Comparison of ENCODE assay signal across 9 cellular contexts in genomic region chr2:73987948-73988700, GRCh38. TPM values are rescaled to one million over a fixed set of nuclear protein-coding genes. Genes with fewer than 3 reads are reported as not detected.
DNase-seq lines count a peak whose midpoint lies in the region; ATAC-seq and TF ChIP-seq lines count a peak whose summit lies in the region.
"Had no signal": no experiment of that assay in that cellular context is flagged by ENCODE, and none has a peak within 500 bp of the region (broad histone marks: within the 10 kb centered on the region; RNA-seq: fewer than 3 reads in every experiment).

No MANE protein-coding gene starts in this region.

- peaks cover 0 to 4% of the 10 kb centered on the region in 2 experiments for H3K9me3 ChIP-seq in CD4-positive, CD25-positive, alpha-beta regulatory T cell (ENCODE audit: control insufficient read depth in 2 of 2, low read length in 2 of 2)
- H3K9me3 ChIP-seq in MG63 (no peaks in the 10 kb centered on the region), duodenal mucosa (ENCODE audit: control insufficient read depth in 1 of 2, low read length in 2 of 2) (no peaks in the 10 kb centered on the region), uterus (no peaks in the 10 kb centered on the region)

- H3K36me3 Mint-ChIP-seq in CD4-positive, CD25-positive, alpha-beta regulatory T cell, result peaks cover 27% of the 10 kb centered on the region
- H3K36me3 Mint-ChIP-seq in neural crest cell (ENCODE audit: low read depth), result peaks cover 25% of the 10 kb centered on the region

- H3K9me3 Mint-ChIP-seq in CD4-positive, CD25-positive, alpha-beta regulatory T cell, result peaks cover 0 to 8% (median 4%) of the 10 kb centered on the region in 7 donors
- no peaks in the 10 kb centered on the region for H3K9me3 Mint-ChIP-seq in neural crest cell

- intact Hi-C loops in uterus (cut with DNase I; ENCODE audit: low total_unique reads), result no loop called here

- no peak for ATAC-seq in CD4-positive, CD25-positive, alpha-beta regulatory T cell (ENCODE audit: low read depth in 2 of 2)
- ATAC-seq in HG03432 (IDR thresholded peaks at IDR 0.05; ENCODE audit: unreplicated experiment), result no peak

- TF ChIP-seq CTCF in neural crest cell (conservative IDR thresholded peaks at IDR 0.05), result no peak
- no peak for TF ChIP-seq CTCF in uterus (IDR thresholded peaks at IDR 0.05)

- H3K4me1 Mint-ChIP-seq in CD4-positive, CD25-positive, alpha-beta regulatory T cell, result peaks cover 27 to 75% (median 55%) of the 10 kb centered on the region in 4 donors
- peaks cover 51% of the 10 kb centered on the region for H3K4me1 Mint-ChIP-seq in neural crest cell

- H3K9ac ChIP-seq in duodenal mucosa (ENCODE audit: low read depth in 1 of 2, low read length in 2 of 2), result peak overlapping the region; percentile 49 to 61

- peaks cover 3% of the 10 kb centered on the region for H3K36me3 ChIP-seq in CD4-positive, CD25-positive, alpha-beta regulatory T cell (ENCODE audit: control insufficient read depth, insufficient read depth, low read length)
- H3K36me3 ChIP-seq in MG63 (peaks cover 32% of the 10 kb centered on the region), duodenal mucosa (ENCODE audit: control insufficient read depth in 1 of 2, insufficient read depth in 2 of 2, low read length in 2 of 2) (peaks cover 5 to 6% of the 10 kb centered on the region in 2 donors), uterus (no peaks in the 10 kb centered on the region)

- H3K27me3 Mint-ChIP-seq in CD4-positive, CD25-positive, alpha-beta regulatory T cell, result no peaks in the 10 kb centered on the region
- H3K27me3 Mint-ChIP-seq in neural crest cell (ENCODE audit: low read depth), result peaks cover 9% of the 10 kb centered on the region

- no peak for TF ChIP-seq POLR2A in uterus (IDR thresholded peaks at IDR 0.05)

- H3K27me3 ChIP-seq in CD4-positive, CD25-positive, alpha-beta regulatory T cell (ENCODE audit: control insufficient read depth, insufficient read depth, low read length), result no peaks in the 10 kb centered on the region
- H3K27me3 ChIP-seq in MG63 (no peaks in the 10 kb centered on the region), duodenal mucosa (ENCODE audit: control insufficient read depth in 1 of 2, insufficient read depth in 2 of 2, low read length in 2 of 2) (no peaks in the 10 kb centered on the region), uterus (no peaks in the 10 kb centered on the region)

- H3K4me3 ChIP-seq in CD4-positive, CD25-positive, alpha-beta regulatory T cell (ENCODE audit: low read depth, low read length), result peak overlapping the region; percentile 76
- peak overlapping the region; percentile 28 for H3K4me3 ChIP-seq in MG63
- H3K4me3 ChIP-seq in duodenal mucosa (ENCODE audit: low read depth in 1 of 2, low read length in 2 of 2), result peak overlapping the region; percentile 66 to 75
- no peak overlapping the region for H3K4me3 ChIP-seq in uterus

- peak overlapping the region; percentile 80 for H3K27ac ChIP-seq in CD4-positive, CD25-positive, alpha-beta regulatory T cell (ENCODE audit: insufficient read depth, low read length, poor library complexity, severe bottlenecking)
- H3K27ac ChIP-seq in duodenal mucosa (ENCODE audit: low read depth, low read length) (no peak overlapping the region), uterus (no peak overlapping the region)

- peak overlapping the region; percentile 89 to 92 (median 90) for H3K4me3 Mint-ChIP-seq in CD4-positive, CD25-positive, alpha-beta regulatory T cell
- H3K4me3 Mint-ChIP-seq in neural crest cell, result peak overlapping the region; percentile 80

- peak in 1 of 3 donors; percentile 20 for DNase-seq in CD4-positive, CD25-positive, alpha-beta regulatory T cell
- no peak for DNase-seq in MG63
- DNase-seq in neural crest cell (ENCODE audit: low read depth, low spot score), result no peak
- DNase-seq in mucosa of gallbladder (ENCODE audit: low spot score), result no peak
- DNase-seq in NOMO-1 treated with DMSO at 0.1 percent for 48 hours (lab: John Stamatoyannopoulos, UW; ENCODE audit: unreplicated experiment), result no peak
- DNase-seq in uterus, result no peak
- DNase-seq: NCI-H1436 treated with DMSO at 0.1 percent for 48 hours had no signal

- H3K27ac Mint-ChIP-seq in CD4-positive, CD25-positive, alpha-beta regulatory T cell, result peak overlapping the region; percentile 50 to 92 (median 90)
- H3K27ac Mint-ChIP-seq in neural crest cell (ENCODE audit: unreplicated experiment), result no peak overlapping the region

- H3K4me1 ChIP-seq in CD4-positive, CD25-positive, alpha-beta regulatory T cell (ENCODE audit: control insufficient read depth, insufficient read depth, low read length, poor library complexity, severe bottlenecking), result peaks cover 62% of the 10 kb centered on the region
- H3K4me1 ChIP-seq in duodenal mucosa (ENCODE audit: control insufficient read depth in 1 of 2, insufficient read depth in 2 of 2, low read length in 2 of 2), result peaks cover 41 to 43% of the 10 kb centered on the region in 2 donors
- peaks cover 0 to 7% of the 10 kb centered on the region in 2 donors for H3K4me1 ChIP-seq in uterus

RNA-seq across cellular contexts. Expression of gene TET3, which starts 3.4 kb away (rescaled TPM):
- total RNA-seq in CD4-positive, CD25-positive, alpha-beta regulatory T cell, result 26.3 TPM
- under 1 TPM; 0.22 to 0.30 (median 0.26) TPM for polyA plus RNA-seq in CD4-positive, CD25-positive, alpha-beta regulatory T cell
- total RNA-seq in MG63 (2014; rRNA removed; shearing (Covaris generic); ENCODE audit: low replicate concordance), result 1.6 and 2.1 TPM in 2 replicates
- 30.2 and 30.3 TPM in 2 replicates for total RNA-seq in neural crest cell
- 19.3 TPM for total RNA-seq in mucosa of gallbladder
- 10 to 100 TPM in 2 of 4 donors, 1 to 10 TPM in 2; 1.3 to 12.0 (median 7.8) TPM for total RNA-seq in uterus

Comparison
In these comparisons a context has a peak if more than half of its experiments do, and no peak if none do; other contexts are left out.
1. H3K4me3 ChIP-seq: peak in CD4-positive, CD25-positive, alpha-beta regulatory T cell (single experiment), MG63 (single experiment) and duodenal mucosa (2 of 2); none in uterus (0 of 2).